In the genomic region with DNA sequence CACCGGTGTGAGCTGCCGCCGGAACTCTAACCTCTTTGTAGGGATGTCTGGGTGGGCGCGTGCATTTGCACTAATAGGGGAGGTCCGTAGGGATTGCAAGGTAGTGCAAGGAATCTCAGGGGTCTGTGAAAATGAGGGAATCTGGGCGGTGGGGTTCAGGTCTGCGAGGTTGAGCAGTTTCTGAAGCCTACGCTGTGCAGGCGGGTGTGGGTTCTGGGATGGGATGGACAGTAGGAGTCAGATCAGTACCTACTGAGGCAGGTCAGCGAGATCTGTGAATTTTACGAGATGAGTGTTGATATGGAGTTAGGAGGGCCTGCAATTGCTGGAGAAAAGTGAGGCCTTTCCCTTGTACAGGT, we compare ENCODE assay signal across 1 cellular context.
TF ChIP-seq lines count a peak whose summit lies in the region.

No MANE protein-coding gene starts in this region.

TF ChIP-seq in HepG2, 621 proteins besides CTCF, POLR2A, EP300 and RAD21 (continued from another document):
- TF ChIP-seq, protein P1, sequence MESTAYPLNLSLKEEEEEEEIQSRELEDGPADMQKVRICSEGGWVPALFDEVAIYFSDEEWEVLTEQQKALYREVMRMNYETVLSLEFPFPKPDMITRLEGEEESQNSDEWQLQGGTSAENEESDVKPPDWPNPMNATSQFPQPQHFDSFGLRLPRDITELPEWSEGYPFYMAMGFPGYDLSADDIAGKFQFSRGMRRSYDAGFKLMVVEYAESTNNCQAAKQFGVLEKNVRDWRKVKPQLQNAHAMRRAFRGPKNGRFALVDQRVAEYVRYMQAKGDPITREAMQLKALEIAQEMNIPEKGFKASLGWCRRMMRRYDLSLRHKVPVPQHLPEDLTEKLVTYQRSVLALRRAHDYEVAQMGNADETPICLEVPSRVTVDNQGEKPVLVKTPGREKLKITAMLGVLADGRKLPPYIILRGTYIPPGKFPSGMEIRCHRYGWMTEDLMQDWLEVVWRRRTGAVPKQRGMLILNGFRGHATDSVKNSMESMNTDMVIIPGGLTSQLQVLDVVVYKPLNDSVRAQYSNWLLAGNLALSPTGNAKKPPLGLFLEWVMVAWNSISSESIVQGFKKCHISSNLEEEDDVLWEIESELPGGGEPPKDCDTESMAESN (CRISPR knock-in tag; conservative IDR thresholded peaks at IDR 0.05), result 0 out of 2 replicates have a peak, but pooled peaks have one; percentile 12
- TF ChIP-seq, protein P2, sequence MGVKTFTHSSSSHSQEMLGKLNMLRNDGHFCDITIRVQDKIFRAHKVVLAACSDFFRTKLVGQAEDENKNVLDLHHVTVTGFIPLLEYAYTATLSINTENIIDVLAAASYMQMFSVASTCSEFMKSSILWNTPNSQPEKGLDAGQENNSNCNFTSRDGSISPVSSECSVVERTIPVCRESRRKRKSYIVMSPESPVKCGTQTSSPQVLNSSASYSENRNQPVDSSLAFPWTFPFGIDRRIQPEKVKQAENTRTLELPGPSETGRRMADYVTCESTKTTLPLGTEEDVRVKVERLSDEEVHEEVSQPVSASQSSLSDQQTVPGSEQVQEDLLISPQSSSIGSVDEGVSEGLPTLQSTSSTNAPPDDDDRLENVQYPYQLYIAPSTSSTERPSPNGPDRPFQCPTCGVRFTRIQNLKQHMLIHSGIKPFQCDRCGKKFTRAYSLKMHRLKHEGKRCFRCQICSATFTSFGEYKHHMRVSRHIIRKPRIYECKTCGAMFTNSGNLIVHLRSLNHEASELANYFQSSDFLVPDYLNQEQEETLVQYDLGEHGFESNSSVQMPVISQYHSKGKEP (CRISPR knock-in tag; IDR thresholded peaks at IDR 0.05), result no peak
- TF ChIP-seq ZNF547 (CRISPR knock-in tag; IDR thresholded peaks at IDR 0.05) (peak; percentile 62; the same call in 1 of the 2 replicates), CCDC6 (CRISPR knock-in tag; IDR thresholded peaks at IDR 0.05) (no peak), NONO (IDR thresholded peaks at IDR 0.05) (no peak), NONO (CRISPR knock-in tag; conservative IDR thresholded peaks at IDR 0.05) (0 out of 2 replicates have a peak, but pooled peaks have one; percentile 18), ZNF776 (CRISPR knock-in tag; IDR thresholded peaks at IDR 0.05) (0 out of 2 replicates have a peak, but pooled peaks have one; percentile 58), ZSCAN22 (CRISPR knock-in tag; IDR thresholded peaks at IDR 0.05) (0 out of 2 replicates have a peak, but pooled peaks have one; percentile 42), ZBTB7B (CRISPR knock-in tag; IDR thresholded peaks at IDR 0.05) (no peak), AKAP8 (CRISPR knock-in tag; IDR thresholded peaks at IDR 0.05) (no peak), ZNF83 (CRISPR knock-in tag; IDR thresholded peaks at IDR 0.05; ENCODE audit: borderline replicate concordance) (no peak), NFIB (CRISPR knock-in tag; IDR thresholded peaks at IDR 0.05; ENCODE audit: borderline replicate concordance) (no peak), POLR2AphosphoS5 (IDR thresholded peaks at IDR 0.05; ENCODE audit: low read depth, low read length) (no peak)
- TF ChIP-seq, protein P3, sequence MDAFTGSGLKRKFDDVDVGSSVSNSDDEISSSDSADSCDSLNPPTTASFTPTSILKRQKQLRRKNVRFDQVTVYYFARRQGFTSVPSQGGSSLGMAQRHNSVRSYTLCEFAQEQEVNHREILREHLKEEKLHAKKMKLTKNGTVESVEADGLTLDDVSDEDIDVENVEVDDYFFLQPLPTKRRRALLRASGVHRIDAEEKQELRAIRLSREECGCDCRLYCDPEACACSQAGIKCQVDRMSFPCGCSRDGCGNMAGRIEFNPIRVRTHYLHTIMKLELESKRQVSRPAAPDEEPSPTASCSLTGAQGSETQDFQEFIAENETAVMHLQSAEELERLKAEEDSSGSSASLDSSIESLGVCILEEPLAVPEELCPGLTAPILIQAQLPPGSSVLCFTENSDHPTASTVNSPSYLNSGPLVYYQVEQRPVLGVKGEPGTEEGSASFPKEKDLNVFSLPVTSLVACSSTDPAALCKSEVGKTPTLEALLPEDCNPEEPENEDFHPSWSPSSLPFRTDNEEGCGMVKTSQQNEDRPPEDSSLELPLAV (CRISPR knock-in tag; conservative IDR thresholded peaks at IDR 0.05; ENCODE audit: low read depth), result no peak
- TF ChIP-seq, protein P4, sequence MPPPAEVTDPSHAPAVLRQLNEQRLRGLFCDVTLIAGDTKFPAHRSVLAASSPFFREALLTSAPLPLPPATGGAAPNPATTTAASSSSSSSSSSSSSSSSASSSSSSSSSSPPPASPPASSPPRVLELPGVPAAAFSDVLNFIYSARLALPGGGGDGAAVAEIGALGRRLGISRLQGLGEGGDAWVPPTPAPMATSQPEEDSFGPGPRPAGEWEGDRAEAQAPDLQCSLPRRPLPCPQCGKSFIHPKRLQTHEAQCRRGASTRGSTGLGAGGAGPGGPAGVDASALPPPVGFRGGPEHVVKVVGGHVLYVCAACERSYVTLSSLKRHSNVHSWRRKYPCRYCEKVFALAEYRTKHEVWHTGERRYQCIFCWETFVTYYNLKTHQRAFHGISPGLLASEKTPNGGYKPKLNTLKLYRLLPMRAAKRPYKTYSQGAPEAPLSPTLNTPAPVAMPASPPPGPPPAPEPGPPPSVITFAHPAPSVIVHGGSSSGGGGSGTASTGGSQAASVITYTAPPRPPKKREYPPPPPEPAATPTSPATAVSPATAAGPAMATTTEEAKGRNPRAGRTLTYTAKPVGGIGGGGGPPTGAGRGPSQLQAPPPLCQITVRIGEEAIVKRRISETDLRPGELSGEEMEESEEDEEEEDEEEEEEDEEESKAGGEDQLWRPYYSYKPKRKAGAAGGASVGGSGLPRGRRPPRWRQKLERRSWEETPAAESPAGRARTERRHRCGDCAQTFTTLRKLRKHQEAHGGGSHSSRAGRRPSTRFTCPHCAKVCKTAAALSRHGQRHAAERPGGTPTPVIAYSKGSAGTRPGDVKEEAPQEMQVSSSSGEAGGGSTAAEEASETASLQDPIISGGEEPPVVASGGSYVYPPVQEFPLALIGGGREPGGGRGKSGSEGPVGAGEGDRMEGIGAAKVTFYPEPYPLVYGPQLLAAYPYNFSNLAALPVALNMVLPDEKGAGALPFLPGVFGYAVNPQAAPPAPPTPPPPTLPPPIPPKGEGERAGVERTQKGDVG (CRISPR knock-in tag; IDR thresholded peaks at IDR 0.05; ENCODE audit: borderline replicate concordance), result no peak
- TF ChIP-seq, protein P5, sequence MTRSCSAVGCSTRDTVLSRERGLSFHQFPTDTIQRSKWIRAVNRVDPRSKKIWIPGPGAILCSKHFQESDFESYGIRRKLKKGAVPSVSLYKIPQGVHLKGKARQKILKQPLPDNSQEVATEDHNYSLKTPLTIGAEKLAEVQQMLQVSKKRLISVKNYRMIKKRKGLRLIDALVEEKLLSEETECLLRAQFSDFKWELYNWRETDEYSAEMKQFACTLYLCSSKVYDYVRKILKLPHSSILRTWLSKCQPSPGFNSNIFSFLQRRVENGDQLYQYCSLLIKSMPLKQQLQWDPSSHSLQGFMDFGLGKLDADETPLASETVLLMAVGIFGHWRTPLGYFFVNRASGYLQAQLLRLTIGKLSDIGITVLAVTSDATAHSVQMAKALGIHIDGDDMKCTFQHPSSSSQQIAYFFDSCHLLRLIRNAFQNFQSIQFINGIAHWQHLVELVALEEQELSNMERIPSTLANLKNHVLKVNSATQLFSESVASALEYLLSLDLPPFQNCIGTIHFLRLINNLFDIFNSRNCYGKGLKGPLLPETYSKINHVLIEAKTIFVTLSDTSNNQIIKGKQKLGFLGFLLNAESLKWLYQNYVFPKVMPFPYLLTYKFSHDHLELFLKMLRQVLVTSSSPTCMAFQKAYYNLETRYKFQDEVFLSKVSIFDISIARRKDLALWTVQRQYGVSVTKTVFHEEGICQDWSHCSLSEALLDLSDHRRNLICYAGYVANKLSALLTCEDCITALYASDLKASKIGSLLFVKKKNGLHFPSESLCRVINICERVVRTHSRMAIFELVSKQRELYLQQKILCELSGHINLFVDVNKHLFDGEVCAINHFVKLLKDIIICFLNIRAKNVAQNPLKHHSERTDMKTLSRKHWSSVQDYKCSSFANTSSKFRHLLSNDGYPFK (CRISPR knock-in tag; IDR thresholded peaks at IDR 0.05; ENCODE audit: borderline replicate concordance), result 0 out of 2 replicates have a peak, but pooled peaks have one; percentile 29
- TF ChIP-seq, protein P6, sequence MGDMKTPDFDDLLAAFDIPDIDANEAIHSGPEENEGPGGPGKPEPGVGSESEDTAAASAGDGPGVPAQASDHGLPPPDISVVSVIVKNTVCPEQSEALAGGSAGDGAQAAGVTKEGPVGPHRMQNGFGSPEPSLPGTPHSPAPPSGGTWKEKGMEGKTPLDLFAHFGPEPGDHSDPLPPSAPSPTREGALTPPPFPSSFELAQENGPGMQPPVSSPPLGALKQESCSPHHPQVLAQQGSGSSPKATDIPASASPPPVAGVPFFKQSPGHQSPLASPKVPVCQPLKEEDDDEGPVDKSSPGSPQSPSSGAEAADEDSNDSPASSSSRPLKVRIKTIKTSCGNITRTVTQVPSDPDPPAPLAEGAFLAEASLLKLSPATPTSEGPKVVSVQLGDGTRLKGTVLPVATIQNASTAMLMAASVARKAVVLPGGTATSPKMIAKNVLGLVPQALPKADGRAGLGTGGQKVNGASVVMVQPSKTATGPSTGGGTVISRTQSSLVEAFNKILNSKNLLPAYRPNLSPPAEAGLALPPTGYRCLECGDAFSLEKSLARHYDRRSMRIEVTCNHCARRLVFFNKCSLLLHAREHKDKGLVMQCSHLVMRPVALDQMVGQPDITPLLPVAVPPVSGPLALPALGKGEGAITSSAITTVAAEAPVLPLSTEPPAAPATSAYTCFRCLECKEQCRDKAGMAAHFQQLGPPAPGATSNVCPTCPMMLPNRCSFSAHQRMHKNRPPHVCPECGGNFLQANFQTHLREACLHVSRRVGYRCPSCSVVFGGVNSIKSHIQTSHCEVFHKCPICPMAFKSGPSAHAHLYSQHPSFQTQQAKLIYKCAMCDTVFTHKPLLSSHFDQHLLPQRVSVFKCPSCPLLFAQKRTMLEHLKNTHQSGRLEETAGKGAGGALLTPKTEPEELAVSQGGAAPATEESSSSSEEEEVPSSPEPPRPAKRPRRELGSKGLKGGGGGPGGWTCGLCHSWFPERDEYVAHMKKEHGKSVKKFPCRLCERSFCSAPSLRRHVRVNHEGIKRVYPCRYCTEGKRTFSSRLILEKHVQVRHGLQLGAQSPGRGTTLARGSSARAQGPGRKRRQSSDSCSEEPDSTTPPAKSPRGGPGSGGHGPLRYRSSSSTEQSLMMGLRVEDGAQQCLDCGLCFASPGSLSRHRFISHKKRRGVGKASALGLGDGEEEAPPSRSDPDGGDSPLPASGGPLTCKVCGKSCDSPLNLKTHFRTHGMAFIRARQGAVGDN (CRISPR knock-in tag; IDR thresholded peaks at IDR 0.05), result peak; percentile 0; the same call in 1 of the 2 replicates
